In genomic region chr12:13256705-13257045, GRCh38 we compare ENCODE assay signal across 1 cellular context.
TF ChIP-seq lines count a peak whose summit lies in the region.

No MANE protein-coding gene starts in this region.

TF ChIP-seq in A549, 52 proteins besides CTCF, POLR2A, EP300 and RAD21 (continued from another document):
- no peak for TF ChIP-seq RFX5 (IDR thresholded peaks at IDR 0.05)
- TF ChIP-seq FOSB (CRISPR knock-in tag; IDR thresholded peaks at IDR 0.05): no peak
- TF ChIP-seq CBX8 (IDR thresholded peaks at IDR 0.05): no peak
